ENCODE assay signal across 8 cellular contexts in genomic region chr9:113520109-113520642, GRCh38. TPM values are rescaled to one million over a fixed set of nuclear protein-coding genes. Genes with fewer than 3 reads are reported as not detected.
A peak's percentile ranks its signal among the peaks of the same experiment; 100 is the strongest.
DNase-seq lines count a peak whose midpoint lies in the region; ATAC-seq, FAIRE-seq and TF ChIP-seq lines count a peak whose summit lies in the region.

No MANE protein-coding gene starts in this region.

- no peak for TF ChIP-seq EP300 in HepG2 (IDR thresholded peaks at IDR 0.05; ENCODE audit: low read depth in 2 of 2, low read length in 2 of 2)
- no peak for TF ChIP-seq EP300 in HepG2 (CRISPR knock-in tag; IDR thresholded peaks at IDR 0.05; ENCODE audit: borderline replicate concordance)

- H3K27ac ChIP-seq in HepG2 (ENCODE audit: extremely low read length, insufficient read depth, low read length) = no peak overlapping the region
- peak overlapping the region; percentile 23 for H3K27ac ChIP-seq in vagina

- H3K9ac ChIP-seq in HepG2 (ENCODE audit: insufficient read depth, low read depth, low read length) = no peak overlapping the region

- no peak for ATAC-seq in Right ventricle myocardium inferior
- no peak for ATAC-seq in Right ventricle myocardium superior (ENCODE audit: poor library complexity)
- peak; percentile 26 for ATAC-seq in HepG2
- no peak for ATAC-seq in GM21390 (IDR thresholded peaks at IDR 0.05; ENCODE audit: unreplicated experiment)

- intact Hi-C loops in Right ventricle myocardium inferior (cut with DNase I) = loop anchor here (5.0 kb wide), 1 partner anchor 37 kb away; no protein-coding TSS in a partner anchor
- intact Hi-C loops in Right ventricle myocardium superior (cut with DNase I) = no loop called here
- intact Hi-C loops in HepG2 (cut with micrococcal nuclease; ENCODE audit: unreplicated experiment) = no loop called here
- intact Hi-C loops in vagina (cut with DNase I) = no loop called here

- no peaks in the 10 kb centered on the region; the same call in 1 of the 2 replicates for H4K20me1 ChIP-seq in HepG2 (ENCODE audit: insufficient read depth, low read length)

- TF ChIP-seq RAD21 in HepG2 (CRISPR knock-in tag; IDR thresholded peaks at IDR 0.05) = no peak

- no peak for TF ChIP-seq CTCF in HepG2 (CRISPR knock-in tag; IDR thresholded peaks at IDR 0.05)
- TF ChIP-seq CTCF in vagina (IDR thresholded peaks at IDR 0.05) = no peak

- in situ Hi-C loops in HepG2 (cut with HindIII; ENCODE audit: extremely low pct_ligation_motif_present, low pct_unique_long_range_greater_than_20kb) = no loop called here

- H3K36me3 ChIP-seq in HepG2 (replicated peaks in 1 of 2; ENCODE audit: control insufficient read depth in 1 of 2, insufficient read depth in 2 of 2, low read length in 2 of 2) = peaks cover 32 to 91% of the 10 kb centered on the region in 2 experiments
- H3K36me3 ChIP-seq in vagina = no peaks in the 10 kb centered on the region

- 92% methylated on average over 4 of the region's 6 CpGs for WGBS in HepG2 (ENCODE audit: low lambda C conversion rate)

- H2AFZ ChIP-seq in HepG2 (ENCODE audit: low read length) = no peak overlapping the region

- POLR2A ChIA-PET in HepG2 (lab: Yijun Ruan, JAX) = no interaction called here

- TF ChIP-seq POLR2A in HepG2 (IDR thresholded peaks at IDR 0.05; ENCODE audit: insufficient read depth in 1 of 2, low read depth in 2 of 2, low read length in 2 of 2) = no peak
- no peak for TF ChIP-seq POLR2A in vagina (IDR thresholded peaks at IDR 0.05)

- no TSS peak for BruUV-seq in HepG2 (replicated peaks; lab: Mats Ljungman, UMichigan)

- H3K27me3 ChIP-seq in HepG2 (ENCODE audit: control insufficient read depth in 1 of 2, insufficient read depth in 2 of 2, low read length in 2 of 2) (no peaks in the 10 kb centered on the region), vagina (no peaks in the 10 kb centered on the region)

- H3K4me3 ChIP-seq in HepG2 (replicated peaks in 1 of 3; ENCODE audit: insufficient read depth in 1 of 3, low read depth in 2 of 3, low read length in 3 of 3) (no peak overlapping the region), vagina (no peak overlapping the region)

- FAIRE-seq in HepG2 (lab: Jason Lieb, UNC) = no peak

- H3K9me3 ChIP-seq in HepG2 (ENCODE audit: low read length) (no peaks in the 10 kb centered on the region), vagina (no peaks in the 10 kb centered on the region)

- H3K79me2 ChIP-seq in HepG2 (ENCODE audit: insufficient read depth, low read length) = no peaks in the 10 kb centered on the region

- DNase-seq in Right ventricle myocardium inferior (ENCODE audit: missing footprints) = peak; percentile 9
- no peak for DNase-seq in Right ventricle myocardium superior
- DNase-seq in activated gamma-delta T cell treated with anti-CD3 and anti-CD28 coated beads, Interleukin-2, amount 50 U/mL, for 16 hours (ENCODE audit: low read depth) = peak; percentile 51
- no peak for DNase-seq in HepG2 (ENCODE audit: low spot score)
- no peak for DNase-seq in vagina (ENCODE audit: extremely low spot score in 2 of 2)
- no peak for DNase-seq in pons (ENCODE audit: low spot score)
- no peak for DNase-seq in NCI-H2029 (lab: John Stamatoyannopoulos, UW)

- H3K4me2 ChIP-seq in HepG2 (ENCODE audit: low read depth, low read length) = 0 out of 2 replicates have a peak overlapping the region, but pooled peaks have one; percentile 18

- CTCF ChIA-PET in HepG2 (lab: Yijun Ruan, JAX; ENCODE audit: low intra/inter-chr PET ratio, low total read pairs) = no interaction called here

- H3K4me1 ChIP-seq in HepG2 (ENCODE audit: insufficient read depth, low read length) (peaks cover 26% of the 10 kb centered on the region), vagina (peaks cover 41% of the 10 kb centered on the region)

TF ChIP-seq in HepG2, 621 proteins besides CTCF, POLR2A, EP300 and RAD21 (continues in another document):
- TF ChIP-seq, protein P1, sequence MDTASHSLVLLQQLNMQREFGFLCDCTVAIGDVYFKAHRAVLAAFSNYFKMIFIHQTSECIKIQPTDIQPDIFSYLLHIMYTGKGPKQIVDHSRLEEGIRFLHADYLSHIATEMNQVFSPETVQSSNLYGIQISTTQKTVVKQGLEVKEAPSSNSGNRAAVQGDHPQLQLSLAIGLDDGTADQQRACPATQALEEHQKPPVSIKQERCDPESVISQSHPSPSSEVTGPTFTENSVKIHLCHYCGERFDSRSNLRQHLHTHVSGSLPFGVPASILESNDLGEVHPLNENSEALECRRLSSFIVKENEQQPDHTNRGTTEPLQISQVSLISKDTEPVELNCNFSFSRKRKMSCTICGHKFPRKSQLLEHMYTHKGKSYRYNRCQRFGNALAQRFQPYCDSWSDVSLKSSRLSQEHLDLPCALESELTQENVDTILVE (CRISPR knock-in tag; IDR thresholded peaks at IDR 0.05) = no peak
- TF ChIP-seq SKI (IDR thresholded peaks at IDR 0.05; ENCODE audit: partially characterized antibody) = no peak
- TF ChIP-seq, protein P2, sequence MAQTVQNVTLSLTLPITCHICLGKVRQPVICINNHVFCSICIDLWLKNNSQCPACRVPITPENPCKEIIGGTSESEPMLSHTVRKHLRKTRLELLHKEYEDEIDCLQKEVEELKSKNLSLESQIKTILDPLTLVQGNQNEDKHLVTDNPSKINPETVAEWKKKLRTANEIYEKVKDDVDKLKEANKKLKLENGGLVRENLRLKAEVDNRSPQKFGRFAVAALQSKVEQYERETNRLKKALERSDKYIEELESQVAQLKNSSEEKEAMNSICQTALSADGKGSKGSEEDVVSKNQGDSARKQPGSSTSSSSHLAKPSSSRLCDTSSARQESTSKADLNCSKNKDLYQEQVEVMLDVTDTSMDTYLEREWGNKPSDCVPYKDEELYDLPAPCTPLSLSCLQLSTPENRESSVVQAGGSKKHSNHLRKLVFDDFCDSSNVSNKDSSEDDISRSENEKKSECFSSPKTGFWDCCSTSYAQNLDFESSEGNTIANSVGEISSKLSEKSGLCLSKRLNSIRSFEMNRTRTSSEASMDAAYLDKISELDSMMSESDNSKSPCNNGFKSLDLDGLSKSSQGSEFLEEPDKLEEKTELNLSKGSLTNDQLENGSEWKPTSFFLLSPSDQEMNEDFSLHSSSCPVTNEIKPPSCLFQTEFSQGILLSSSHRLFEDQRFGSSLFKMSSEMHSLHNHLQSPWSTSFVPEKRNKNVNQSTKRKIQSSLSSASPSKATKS (CRISPR knock-in tag; IDR thresholded peaks at IDR 0.05) = no peak
- TF ChIP-seq, protein P3, sequence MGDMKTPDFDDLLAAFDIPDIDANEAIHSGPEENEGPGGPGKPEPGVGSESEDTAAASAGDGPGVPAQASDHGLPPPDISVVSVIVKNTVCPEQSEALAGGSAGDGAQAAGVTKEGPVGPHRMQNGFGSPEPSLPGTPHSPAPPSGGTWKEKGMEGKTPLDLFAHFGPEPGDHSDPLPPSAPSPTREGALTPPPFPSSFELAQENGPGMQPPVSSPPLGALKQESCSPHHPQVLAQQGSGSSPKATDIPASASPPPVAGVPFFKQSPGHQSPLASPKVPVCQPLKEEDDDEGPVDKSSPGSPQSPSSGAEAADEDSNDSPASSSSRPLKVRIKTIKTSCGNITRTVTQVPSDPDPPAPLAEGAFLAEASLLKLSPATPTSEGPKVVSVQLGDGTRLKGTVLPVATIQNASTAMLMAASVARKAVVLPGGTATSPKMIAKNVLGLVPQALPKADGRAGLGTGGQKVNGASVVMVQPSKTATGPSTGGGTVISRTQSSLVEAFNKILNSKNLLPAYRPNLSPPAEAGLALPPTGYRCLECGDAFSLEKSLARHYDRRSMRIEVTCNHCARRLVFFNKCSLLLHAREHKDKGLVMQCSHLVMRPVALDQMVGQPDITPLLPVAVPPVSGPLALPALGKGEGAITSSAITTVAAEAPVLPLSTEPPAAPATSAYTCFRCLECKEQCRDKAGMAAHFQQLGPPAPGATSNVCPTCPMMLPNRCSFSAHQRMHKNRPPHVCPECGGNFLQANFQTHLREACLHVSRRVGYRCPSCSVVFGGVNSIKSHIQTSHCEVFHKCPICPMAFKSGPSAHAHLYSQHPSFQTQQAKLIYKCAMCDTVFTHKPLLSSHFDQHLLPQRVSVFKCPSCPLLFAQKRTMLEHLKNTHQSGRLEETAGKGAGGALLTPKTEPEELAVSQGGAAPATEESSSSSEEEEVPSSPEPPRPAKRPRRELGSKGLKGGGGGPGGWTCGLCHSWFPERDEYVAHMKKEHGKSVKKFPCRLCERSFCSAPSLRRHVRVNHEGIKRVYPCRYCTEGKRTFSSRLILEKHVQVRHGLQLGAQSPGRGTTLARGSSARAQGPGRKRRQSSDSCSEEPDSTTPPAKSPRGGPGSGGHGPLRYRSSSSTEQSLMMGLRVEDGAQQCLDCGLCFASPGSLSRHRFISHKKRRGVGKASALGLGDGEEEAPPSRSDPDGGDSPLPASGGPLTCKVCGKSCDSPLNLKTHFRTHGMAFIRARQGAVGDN (CRISPR knock-in tag; IDR thresholded peaks at IDR 0.05) = peak; percentile 49

RNA-seq across cellular contexts. Expression of gene RGS3, which starts 56.6 kb away (rescaled TPM):
- 139 TPM for total RNA-seq in Right ventricle myocardium inferior
- 138 TPM for total RNA-seq in Right ventricle myocardium superior
- 26.7 and 28.8 TPM in 2 replicates for total RNA-seq in HepG2 (2016; rRNA removed; fragmentation: Illumina TruSeq; extraction: Trizol)
- 6.9 and 7.7 TPM in 2 replicates for total RNA-seq in HepG2 (2016; cell fraction: cytosol; rRNA removed; fragmentation: Illumina TruSeq; extraction: Trizol; ENCODE audit: low read depth)
- total RNA-seq in HepG2 (2016; cell fraction: insoluble cytoplasmic fraction; rRNA removed; fragmentation: Illumina TruSeq; extraction: Trizol) = 21.4 and 28.5 TPM in 2 replicates
- total RNA-seq in HepG2 (2016; cell fraction: membrane; rRNA removed; fragmentation: Illumina TruSeq; extraction: Trizol) = 9.6 and 10.3 TPM in 2 replicates
- 30.1 and 33.4 TPM in 2 replicates for total RNA-seq in HepG2 (2016; cell fraction: nucleus; rRNA removed; fragmentation: Illumina TruSeq; extraction: Trizol)
- polyA plus RNA-seq in HepG2 (2011; rRNA removed) = 17.1 and 18.9 TPM in 2 replicates
- 12.7 and 14.2 TPM in 2 replicates for polyA plus RNA-seq in HepG2 (2011; cell fraction: cytosol; rRNA removed)
- 36.7 and 52.3 TPM in 2 replicates for polyA plus RNA-seq in HepG2 (2011; cell fraction: nucleus; rRNA removed)
- polyA plus RNA-seq in HepG2 (2012) = 8.7 and 10.8 TPM in 2 replicates
- 1.8 and 2.0 TPM in 2 replicates for polyA plus RNA-seq in HepG2 (2016; cell fraction: cytosol; fragmentation: Illumina TruSeq; extraction: Trizol; ENCODE audit: low read depth)
- polyA plus RNA-seq in HepG2 (2016; cell fraction: insoluble cytoplasmic fraction; fragmentation: Illumina TruSeq; extraction: Trizol; ENCODE audit: low read depth) = 13.4 and 19.3 TPM in 2 replicates
- polyA plus RNA-seq in HepG2 (2016; cell fraction: membrane; fragmentation: Illumina TruSeq; extraction: Trizol; ENCODE audit: low read depth) = 4.1 and 4.3 TPM in 2 replicates
- 30.0 and 36.0 TPM in 2 replicates for polyA plus RNA-seq in HepG2 (2016; cell fraction: nucleus; fragmentation: Illumina TruSeq; extraction: Trizol; ENCODE audit: insufficient read depth, low read depth)
- 41.8 and 53.6 TPM in 2 replicates for polyA minus RNA-seq in HepG2 (2011; rRNA and poly(A)+ RNA removed; ENCODE audit: low replicate concordance)
- polyA minus RNA-seq in HepG2 (2011; cell fraction: cytosol; rRNA and poly(A)+ RNA removed) = 12.6 and 16.2 TPM in 2 replicates
- polyA minus RNA-seq in HepG2 (2011; cell fraction: nucleus; rRNA and poly(A)+ RNA removed) = 38.4 and 42.1 TPM in 2 replicates
- 27.0 TPM for total RNA-seq in vagina

Comparison
In these comparisons a context has a peak if more than half of its experiments do, and no peak if none do; other contexts are left out.
1. DNase-seq: peak in Right ventricle myocardium inferior (single experiment) and activated gamma-delta T cell treated with anti-CD3 and anti-CD28 coated beads, Interleukin-2, amount 50 U/mL, for 16 hours (single experiment); none in Right ventricle myocardium superior (single experiment), HepG2 (single experiment), vagina (0 of 2), pons (single experiment) and NCI-H2029 (single experiment).